In the genomic region with DNA sequence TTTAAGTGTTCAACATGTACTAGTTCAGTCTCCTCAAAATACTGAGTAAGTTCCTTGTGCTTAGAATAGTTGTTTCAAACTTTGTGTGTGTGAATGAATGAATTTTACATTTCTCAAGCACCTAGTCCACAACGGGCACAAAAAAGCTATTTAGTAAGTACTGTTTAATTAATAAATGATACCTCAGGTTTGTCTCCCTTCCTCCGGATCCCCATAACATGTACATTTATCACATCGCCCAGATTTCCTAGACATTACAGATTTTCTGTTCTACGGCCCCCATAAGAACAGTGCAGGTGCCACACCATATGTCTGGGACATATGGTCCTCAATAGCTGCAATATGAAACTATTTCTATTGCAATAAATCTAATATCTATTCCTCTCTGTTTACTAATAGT, we compare ENCODE assay signal across 10 cellular contexts. TPM values are rescaled to one million over a fixed set of nuclear protein-coding genes. Genes with fewer than 3 reads are reported as not detected.
DNase-seq lines count a peak whose midpoint lies in the region; ATAC-seq and TF ChIP-seq lines count a peak whose summit lies in the region.
"Had no signal": no experiment of that assay in that cellular context is flagged by ENCODE, and none has a peak within 500 bp of the region (broad histone marks: within the 10 kb centered on the region; RNA-seq: fewer than 3 reads in every experiment).

No MANE protein-coding gene starts in this region.

- no peak for TF ChIP-seq CTCF in C4-2B (conservative IDR thresholded peaks at IDR 0.05)
- TF ChIP-seq CTCF in VCaP (conservative IDR thresholded peaks at IDR 0.05) = no peak
- no peak for TF ChIP-seq CTCF in mucosa of descending colon (IDR thresholded peaks at IDR 0.05)

- no peak for ATAC-seq in memory B cell (ENCODE audit: low read depth)
- ATAC-seq in esophagus mucosa = no peak
- no peak for ATAC-seq in mucosa of descending colon
- ATAC-seq in GM21528 (IDR thresholded peaks at IDR 0.05; ENCODE audit: low FRiP score, unreplicated experiment) = no peak

- H3K4me1 ChIP-seq in HUES6 (ENCODE audit: control insufficient read depth, insufficient read depth, low read length) (peaks cover 8% of the 10 kb centered on the region), mucosa of descending colon (ENCODE audit: low read depth) (peaks cover 5% of the 10 kb centered on the region)

- H3K36me3 Mint-ChIP-seq in memory B cell = peaks cover 5% of the 10 kb centered on the region

- H3K27ac ChIP-seq in C4-2B (peak overlapping the region; percentile 84), HUES6 (ENCODE audit: low read depth, low read length) (peak overlapping the region; percentile 71; the same call in 1 of the 2 replicates), VCaP (peak overlapping the region; percentile 79)

- H3K4me3 ChIP-seq in HUES6 (ENCODE audit: low read depth, low read length) = peak overlapping the region; percentile 80
- H3K4me3 ChIP-seq in mucosa of descending colon = no peak overlapping the region

- H3K9me3 ChIP-seq in HUES6 (ENCODE audit: control insufficient read depth, insufficient read depth, low read depth, low read length) (no peaks in the 10 kb centered on the region), mucosa of descending colon (no peaks in the 10 kb centered on the region)

- H3K36me3 ChIP-seq in HUES6 (ENCODE audit: control insufficient read depth, insufficient read depth, low read length) (peaks cover 17% of the 10 kb centered on the region), mucosa of descending colon (ENCODE audit: low read depth) (no peaks in the 10 kb centered on the region)

- peak overlapping the region; percentile 4 for H3K4me3 Mint-ChIP-seq in memory B cell
- H3K4me3 Mint-ChIP-seq: neural crest cell had no signal

- no peak overlapping the region for H3K9ac ChIP-seq in HUES6 (ENCODE audit: low read length)

- H3K27me3 ChIP-seq in HUES6 (ENCODE audit: control insufficient read depth, insufficient read depth, low read length) = no peaks in the 10 kb centered on the region

- H3K4me1 Mint-ChIP-seq in memory B cell = peaks cover 10% of the 10 kb centered on the region

- H3K27me3 Mint-ChIP-seq in memory B cell = no peaks in the 10 kb centered on the region

- DNase-seq in memory B cell (ENCODE audit: low spot score in 2 of 2) (no peak), mucosa of descending colon (no peak)
- no peak for DNase-seq in stimulated activated naive CD4-positive, alpha-beta T cell (lab: John Stamatoyannopoulos, UW)

- no peak overlapping the region for H3K27ac Mint-ChIP-seq in memory B cell
- H3K27ac Mint-ChIP-seq: activated naive CD4-positive, alpha-beta T cell treated with anti-CD3 and anti-CD28 coated beads, Interleukin-2, amount 50 U/mL, for 72 hours had no signal

- intact Hi-C loops in mucosa of descending colon (cut with DNase I, micrococcal nuclease) = loop anchor here (5.0 to 10.0 kb wide), 3 partner anchors 142 to 322 kb away; a partner anchor contains a TSS

- no peaks in the 10 kb centered on the region for H3K9me3 Mint-ChIP-seq in memory B cell
- H3K9me3 Mint-ChIP-seq: activated naive CD4-positive, alpha-beta T cell treated with anti-CD3 and anti-CD28 coated beads, Interleukin-2, amount 50 U/mL, for 72 hours; neural crest cell had no signal

RNA-seq across cellular contexts. Expression of a gene that starts 1.3 kb away (rescaled TPM):
- total RNA-seq in esophagus mucosa (26.2 TPM), mucosa of descending colon (10 to 100 TPM; 21.5 to 35.4 (median 30.2) TPM)

RNA-seq across cellular contexts. Expression of a gene that starts 57.2 kb away (rescaled TPM):
- total RNA-seq in esophagus mucosa (1.5 TPM), mucosa of descending colon (1 to 10 TPM; 4.6 to 6.1 (median 4.7) TPM)
